Comparison of ENCODE assay signal across 12 cellular contexts in the genomic region with DNA sequence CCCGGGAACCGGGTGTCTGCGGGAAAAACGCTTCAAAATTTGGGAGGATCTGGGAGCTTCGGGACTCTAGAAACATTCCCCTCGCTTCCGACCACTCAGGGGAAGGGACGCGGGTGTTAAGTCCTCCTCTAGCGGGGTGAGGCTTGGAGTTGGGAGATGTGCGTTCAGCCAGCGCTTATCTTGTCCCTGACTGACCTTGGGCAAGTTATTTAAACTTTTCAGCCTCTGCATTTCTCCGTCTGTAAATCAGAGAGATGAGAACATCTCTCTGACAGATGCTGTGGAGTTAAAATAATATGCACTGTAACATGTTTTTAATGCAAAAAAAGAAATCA.
A peak's percentile ranks its signal among the peaks of the same experiment; 100 is the strongest.
DNase-seq lines count a peak whose midpoint lies in the region; ATAC-seq and TF ChIP-seq lines count a peak whose summit lies in the region.
"Had no signal": no experiment of that assay in that cellular context is flagged by ENCODE, and none has a peak within 500 bp of the region (broad histone marks: within the 10 kb centered on the region; RNA-seq: fewer than 3 reads in every experiment).

No MANE protein-coding gene starts in this region.

- H3K27me3 ChIP-seq in Panc1 (ENCODE audit: control insufficient read depth, insufficient read depth, low read length), result peaks cover 21% of the 10 kb centered on the region

- ATAC-seq in Panc1 (no peak), GM18502 (IDR thresholded peaks at IDR 0.05; ENCODE audit: poor library complexity, unreplicated experiment) (no peak), HG03139 (IDR thresholded peaks at IDR 0.05; ENCODE audit: unreplicated experiment) (no peak), GM18868 (IDR thresholded peaks at IDR 0.05; ENCODE audit: unreplicated experiment) (no peak)

- H3K36me3 Mint-ChIP-seq in progenitor cell of endocrine pancreas (ENCODE audit: insufficient read depth), result peaks cover 1% of the 10 kb centered on the region

- BruUV-seq in Panc1 (replicated peaks; lab: Mats Ljungman, UMichigan), result no TSS peak

- no peak for TF ChIP-seq CTCF in Panc1 (IDR thresholded peaks at IDR 0.05)
- TF ChIP-seq CTCF in fibroblast of villous mesenchyme (IDR thresholded peaks at IDR 0.05; ENCODE audit: insufficient read depth, low read depth, low read length), result no peak
- no peak for TF ChIP-seq CTCF in progenitor cell of endocrine pancreas (IDR thresholded peaks at IDR 0.05; ENCODE audit: unreplicated experiment)

- H3K27me3 Mint-ChIP-seq in progenitor cell of endocrine pancreas, result peaks cover 82% of the 10 kb centered on the region

- H3K9me3 Mint-ChIP-seq in progenitor cell of endocrine pancreas (ENCODE audit: low read depth), result no peaks in the 10 kb centered on the region

- in situ Hi-C loops in Panc1 (cut with HindIII; ENCODE audit: low pct_unique_long_range_greater_than_20kb, low sequenced_read_pairs), result no loop called here

- H3K36me3 ChIP-seq in Panc1 (ENCODE audit: control insufficient read depth, insufficient read depth, low read length), result no peaks in the 10 kb centered on the region

- no peak overlapping the region for H3K27ac ChIP-seq in Panc1 (ENCODE audit: low read length)

- CTCF ChIA-PET in Panc1 (lab: Charles Lee), result no interaction called here

- H3K4me3 ChIP-seq in Panc1 (ENCODE audit: low read depth in 2 of 2, low read length in 2 of 2) (peak overlapping the region; percentile 1 to 38; a peak in 1 of 4 replicates), fibroblast of villous mesenchyme (ENCODE audit: low read depth, low read length) (peak overlapping the region; percentile 62)

- POLR2A ChIA-PET in Panc1 (lab: Charles Lee), result no interaction called here

- H3K9me3 ChIP-seq in Panc1 (ENCODE audit: control insufficient read depth, insufficient read depth, low read depth, low read length), result no peaks in the 10 kb centered on the region

- H3K27ac Mint-ChIP-seq in progenitor cell of endocrine pancreas, result no peak overlapping the region

- DNase-seq in EL (peak; percentile 28), Panc1 (ENCODE audit: low read depth, low spot score) (no peak), fibroblast of villous mesenchyme (ENCODE audit: low read depth) (peak; percentile 22), progenitor cell of endocrine pancreas (ENCODE audit: low spot score, unreplicated experiment) (no peak), Ammon's horn (ENCODE audit: low spot score) (no peak)
- DNase-seq: activated CD4-positive, alpha-beta T cell treated with anti-CD3 and anti-CD28 coated beads, Interleukin-2, amount 50 U/mL, for 48 hours; amniotic stem cell; DND-41; NCI-H187 had no signal

- H3K4me1 ChIP-seq in Panc1 (ENCODE audit: control insufficient read depth, insufficient read depth, low read length), result no peaks in the 10 kb centered on the region

- intact Hi-C loops in Panc1 (cut with micrococcal nuclease; ENCODE audit: unreplicated experiment), result no loop called here

- peaks cover 2% of the 10 kb centered on the region for H3K4me1 Mint-ChIP-seq in progenitor cell of endocrine pancreas (ENCODE audit: low read depth)

- H3K4me3 Mint-ChIP-seq in progenitor cell of endocrine pancreas (ENCODE audit: low read depth), result peak overlapping the region; percentile 60

Comparison
In these comparisons a context has a peak if more than half of its experiments do, and no peak if none do; other contexts are left out.
1. DNase-seq: peak in EL (single experiment) and fibroblast of villous mesenchyme (single experiment); none in Panc1 (single experiment), progenitor cell of endocrine pancreas (single experiment) and Ammon's horn (single experiment).